11 cellular contexts compared by ENCODE assay signal in genomic region chr3:99825239-99825638, GRCh38. TPM values are rescaled to one million over a fixed set of nuclear protein-coding genes. Genes with fewer than 3 reads are reported as not detected.
DNase-seq lines count a peak whose midpoint lies in the region; ATAC-seq and TF ChIP-seq lines count a peak whose summit lies in the region.
"Had no signal": no experiment of that assay in that cellular context is flagged by ENCODE, and none has a peak within 500 bp of the region (broad histone marks: within the 10 kb centered on the region; RNA-seq: fewer than 3 reads in every experiment).

No MANE protein-coding gene starts in this region.

- H3K4me3 ChIP-seq in right atrium auricular region = no peak overlapping the region
- H3K4me3 ChIP-seq: gastroesophageal sphincter, lung had no signal

- TF ChIP-seq CTCF in right atrium auricular region (IDR thresholded peaks at IDR 0.05) = no peak

- H3K27me3 Mint-ChIP-seq in activated T-helper 17 cell treated with anti-CD3 and anti-CD28 coated beads, Interleukin-2, amount 50 U/mL, for 72 hours = no peaks in the 10 kb centered on the region

- ATAC-seq in activated T-helper 17 cell treated with anti-CD3 and anti-CD28 coated beads, Interleukin-2, amount 50 U/mL, for 72 hours (replicated peaks) = peak; percentile 68
- no peak for ATAC-seq in GM19023 (IDR thresholded peaks at IDR 0.05; ENCODE audit: unreplicated experiment)
- ATAC-seq: gastroesophageal sphincter had no signal

- H3K27ac ChIP-seq in right atrium auricular region = no peak overlapping the region
- H3K27ac ChIP-seq: gastroesophageal sphincter had no signal

- no peaks in the 10 kb centered on the region for H3K9me3 ChIP-seq in right atrium auricular region
- H3K9me3 ChIP-seq: gastroesophageal sphincter had no signal

- peaks cover 5% of the 10 kb centered on the region for H3K36me3 ChIP-seq in right atrium auricular region
- H3K36me3 ChIP-seq: gastroesophageal sphincter had no signal

- peaks cover 19% of the 10 kb centered on the region for H3K4me1 Mint-ChIP-seq in activated T-helper 17 cell treated with anti-CD3 and anti-CD28 coated beads, Interleukin-2, amount 50 U/mL, for 72 hours

- in situ Hi-C loops in KBM-7 (cut with MboI; ENCODE audit: low pct_unique_long_range_greater_than_20kb, low sequenced_read_pairs) = no loop called here

- peaks cover 14% of the 10 kb centered on the region for H3K36me3 Mint-ChIP-seq in activated T-helper 17 cell treated with anti-CD3 and anti-CD28 coated beads, Interleukin-2, amount 50 U/mL, for 72 hours (ENCODE audit: low read depth)

- peak overlapping the region; percentile 53 for H3K27ac Mint-ChIP-seq in activated T-helper 17 cell treated with anti-CD3 and anti-CD28 coated beads, Interleukin-2, amount 50 U/mL, for 72 hours

- DNase-seq in Daoy (ENCODE audit: low read depth) (peak; percentile 11), KBM-7 (peak; percentile 25), kidney tubule cell (ENCODE audit: low spot score) (peak; percentile 37), right atrium auricular region (ENCODE audit: low spot score) (no peak), NCI-H1092 treated with DMSO at 0.1 percent for 48 hours (lab: John Stamatoyannopoulos, UW) (no peak)
- DNase-seq: caudate nucleus, NCI-H2029 treated with DMSO at 0.1 percent for 48 hours had no signal

- H3K4me1 ChIP-seq in right atrium auricular region = no peaks in the 10 kb centered on the region
- H3K4me1 ChIP-seq: gastroesophageal sphincter had no signal

- peak overlapping the region; percentile 33 for H3K4me3 Mint-ChIP-seq in activated T-helper 17 cell treated with anti-CD3 and anti-CD28 coated beads, Interleukin-2, amount 50 U/mL, for 72 hours

- no peaks in the 10 kb centered on the region for H3K27me3 ChIP-seq in right atrium auricular region
- H3K27me3 ChIP-seq: gastroesophageal sphincter had no signal

- H3K9me3 Mint-ChIP-seq in activated T-helper 17 cell treated with anti-CD3 and anti-CD28 coated beads, Interleukin-2, amount 50 U/mL, for 72 hours = no peaks in the 10 kb centered on the region

RNA-seq across cellular contexts. Expression of gene CMSS1, which starts 7.6 kb away (rescaled TPM):
- total RNA-seq in Daoy (2014; rRNA removed; shearing (Covaris generic)) = 64.3 and 73.8 TPM in 2 replicates
- 10 to 100 TPM; 29.8 to 67.4 TPM for total RNA-seq in activated T-helper 17 cell treated with anti-CD3 and anti-CD28 coated beads, Interleukin-2, amount 50 U/mL, for 72 hours
- 10 to 100 TPM in 1 of 2 donors, 1 to 10 TPM in 1; 5.7 to 17.7 TPM for total RNA-seq in right atrium auricular region

Comparison
In these comparisons a context has a peak if more than half of its experiments do, and no peak if none do; other contexts are left out.
1. DNase-seq: peak in Daoy (single experiment), KBM-7 (single experiment) and kidney tubule cell (single experiment); none in right atrium auricular region (single experiment) and NCI-H1092 treated with DMSO at 0.1 percent for 48 hours (single experiment).